Comparison of ENCODE assay signal across 14 cellular contexts in the genomic region with DNA sequence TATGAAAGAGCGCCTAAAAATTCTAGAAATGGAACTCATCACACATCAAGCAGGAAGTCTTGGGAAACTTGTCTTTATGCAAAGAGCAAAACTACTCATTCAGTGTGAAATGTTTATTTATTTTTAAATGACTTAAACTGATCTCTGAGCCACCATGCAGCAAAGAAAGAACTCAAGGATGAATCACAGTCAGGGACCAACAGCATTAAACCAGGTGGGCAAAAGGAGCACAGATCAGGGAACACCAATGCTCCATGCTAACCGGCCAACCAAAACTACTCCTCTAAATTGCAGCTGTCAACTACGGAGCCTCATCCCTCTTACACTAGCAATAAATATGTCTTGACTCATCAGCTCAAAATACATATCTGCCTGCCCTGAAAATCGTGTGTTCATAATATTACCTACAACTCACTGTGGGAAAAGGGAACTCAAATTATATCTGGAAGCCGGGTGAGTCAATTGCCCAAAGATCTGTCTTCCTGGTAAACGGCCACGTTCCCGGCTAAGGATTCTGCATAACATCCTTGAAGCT.
DNase-seq lines count a peak whose midpoint lies in the region; ATAC-seq and TF ChIP-seq lines count a peak whose summit lies in the region.
"Had no signal": no experiment of that assay in that cellular context is flagged by ENCODE, and none has a peak within 500 bp of the region (broad histone marks: within the 10 kb centered on the region; RNA-seq: fewer than 3 reads in every experiment).

No MANE protein-coding gene starts in this region.

- in situ Hi-C loops in Caki2 (cut with HindIII; ENCODE audit: low pct_unique_long_range_greater_than_20kb, low sequenced_read_pairs), result no loop called here

- H3K4me3 ChIP-seq in cardiac fibroblast (replicated peaks in 1 of 2; ENCODE audit: low read depth in 2 of 2, low read length in 2 of 2) (peak overlapping the region in 1 of 2 donors; percentile 8), mesendoderm (ENCODE audit: low read length) (no peak overlapping the region), MM.1S (ENCODE audit: low read length) (no peak overlapping the region)
- H3K4me3 ChIP-seq: adrenal gland; BLaER1 treated with 17β-estradiol and CSF1 and Interleukin-3, amounts not matched to agents 10 nM and 100 nM; K562 had no signal

- H2BK5ac ChIP-seq in mesendoderm (ENCODE audit: low read length), result peak overlapping the region; percentile 58

- ATAC-seq in Right ventricle myocardium superior (ENCODE audit: poor library complexity) (no peak), GM19467 (IDR thresholded peaks at IDR 0.05; ENCODE audit: unreplicated experiment) (no peak)
- ATAC-seq: K562 had no signal

- no peak overlapping the region for H3K4me2 ChIP-seq in mesendoderm (ENCODE audit: low read length)
- no peak overlapping the region for H3K4me2 ChIP-seq in MM.1S (ENCODE audit: low read depth, low read length)

- peak overlapping the region; percentile 39 for H3K18ac ChIP-seq in mesendoderm (ENCODE audit: low read length)

- H3K9me2 ChIP-seq in MM.1S (replicated peaks; ENCODE audit: insufficient read depth, low read length), result no peaks in the 10 kb centered on the region

- H3K27ac ChIP-seq in mesendoderm (ENCODE audit: low read depth, low read length), result no peak overlapping the region
- H3K27ac ChIP-seq in MM.1S (ENCODE audit: low read length), result no peak overlapping the region
- H3K27ac ChIP-seq: adrenal gland; BLaER1 treated with 17β-estradiol and CSF1 and Interleukin-3, amounts not matched to agents 10 nM and 100 nM had no signal

- H2BK15ac ChIP-seq in mesendoderm (replicated peaks; ENCODE audit: low read depth), result peak overlapping the region; percentile 85

- peak overlapping the region; percentile 76 for H2AK5ac ChIP-seq in mesendoderm (ENCODE audit: low read length)

- intact Hi-C loops in Right ventricle myocardium superior (cut with DNase I), result no loop called here

- DNase-seq in Caki2 (ENCODE audit: low read depth) (peak; percentile 84), M059J (ENCODE audit: low read depth) (peak; percentile 91), cardiac fibroblast (ENCODE audit: low read depth in 2 of 2) (peak; percentile 52 to 92), mesendoderm (no peak), Right ventricle myocardium superior (no peak), MM.1S (no peak), NCI-H345 treated with DMSO at 0.1 percent for 48 hours (lab: John Stamatoyannopoulos, UW; ENCODE audit: unreplicated experiment) (no peak)
- DNase-seq: activated CD8-positive, alpha-beta memory T cell treated with anti-CD3 and anti-CD28 coated beads, Interleukin-2, amount 50 U/mL, for 4 hours; immature natural killer cell; NCI-H2107 had no signal

- peak overlapping the region; percentile 26 for H3K4ac ChIP-seq in mesendoderm (ENCODE audit: low read depth, low read length)

- H3K23ac ChIP-seq in mesendoderm (ENCODE audit: low read length), result no peak overlapping the region

- WGBS in mesendoderm (ENCODE audit: extremely low coverage, insufficient coverage, low lambda C conversion rate), result no CpG with 5 or more reads among the region's 8 CpGs

- TF ChIP-seq CTCF in cardiac fibroblast (IDR thresholded peaks at IDR 0.05; ENCODE audit: low read depth, low read length) (no peak), MM.1S (IDR thresholded peaks at IDR 0.05; ENCODE audit: low read length) (no peak)

- no peaks in the 10 kb centered on the region for H3K36me3 ChIP-seq in mesendoderm (ENCODE audit: control insufficient read depth, insufficient read depth, low read length)
- H3K36me3 ChIP-seq in MM.1S (replicated peaks; ENCODE audit: insufficient read depth, low read length), result no peaks in the 10 kb centered on the region
- H3K36me3 ChIP-seq: adrenal gland; BLaER1 treated with 17β-estradiol and CSF1 and Interleukin-3, amounts not matched to agents 10 nM and 100 nM had no signal

- H3K9ac ChIP-seq in mesendoderm (ENCODE audit: low read length) (no peak overlapping the region), MM.1S (ENCODE audit: low read length) (no peak overlapping the region)
- H3K9ac ChIP-seq: BLaER1 treated with 17β-estradiol and CSF1 and Interleukin-3, amounts not matched to agents 10 nM and 100 nM had no signal

- H3K79me2 ChIP-seq in mesendoderm (ENCODE audit: control insufficient read depth, insufficient read depth, low read length) (peaks cover 39% of the 10 kb centered on the region), MM.1S (ENCODE audit: low read length) (no peaks in the 10 kb centered on the region)

- H3K79me1 ChIP-seq in mesendoderm (ENCODE audit: low read length), result peaks cover 4% of the 10 kb centered on the region

- no peak overlapping the region for H2AFZ ChIP-seq in MM.1S (ENCODE audit: low read length)

- H3K4me1 ChIP-seq in mesendoderm (ENCODE audit: control insufficient read depth, low read depth, low read length) (peaks cover 14% of the 10 kb centered on the region), MM.1S (ENCODE audit: low read length) (peaks cover 13% of the 10 kb centered on the region)

- peaks cover 4% of the 10 kb centered on the region; the same call in 1 of the 2 replicates for H3F3A ChIP-seq in MM.1S (ENCODE audit: insufficient read depth, low read length)

- no peaks in the 10 kb centered on the region for H3K27me3 ChIP-seq in mesendoderm (ENCODE audit: insufficient read depth, low read length, poor library complexity)
- H3K27me3 ChIP-seq in MM.1S (replicated peaks; ENCODE audit: insufficient read depth, low read length), result no peaks in the 10 kb centered on the region
- H3K27me3 ChIP-seq: adrenal gland; BLaER1 treated with 17β-estradiol and CSF1 and Interleukin-3, amounts not matched to agents 10 nM and 100 nM had no signal

- no peak overlapping the region for H3K56ac ChIP-seq in mesendoderm (ENCODE audit: low read length)

- no peaks in the 10 kb centered on the region for H4K20me1 ChIP-seq in MM.1S (ENCODE audit: insufficient read depth, low read length)
- H4K20me1 ChIP-seq: BLaER1 treated with 17β-estradiol and CSF1 and Interleukin-3, amounts not matched to agents 10 nM and 100 nM had no signal

- H4K5ac ChIP-seq in mesendoderm (ENCODE audit: low read length), result peak overlapping the region; percentile 29

- no peak overlapping the region for H4K8ac ChIP-seq in mesendoderm (ENCODE audit: low read depth, low read length)

- H2BK120ac ChIP-seq in mesendoderm (ENCODE audit: low read depth, low read length), result peak overlapping the region; percentile 6

- no peaks in the 10 kb centered on the region for H3K9me3 ChIP-seq in MM.1S (replicated peaks; ENCODE audit: insufficient read depth, low read length)
- H3K9me3 ChIP-seq: adrenal gland had no signal

Comparison
In these comparisons a context has a peak if more than half of its experiments do, and no peak if none do; other contexts are left out.
1. DNase-seq: peak in Caki2 (single experiment), M059J (single experiment) and cardiac fibroblast (2 of 2); none in mesendoderm (single experiment), Right ventricle myocardium superior (single experiment), MM.1S (single experiment) and NCI-H345 treated with DMSO at 0.1 percent for 48 hours (single experiment).